8 cellular contexts compared by ENCODE assay signal in genomic region chr11:63212742-63213141, GRCh38. TPM values are rescaled to one million over a fixed set of nuclear protein-coding genes. Genes with fewer than 3 reads are reported as not detected.
DNase-seq lines count a peak whose midpoint lies in the region; ATAC-seq, FAIRE-seq and TF ChIP-seq lines count a peak whose summit lies in the region.

No MANE protein-coding gene starts in this region.

- DNase-seq in NCI-H2196 (lab: John Stamatoyannopoulos, UW; ENCODE audit: unreplicated experiment) (peak; percentile 3), NCI-H2196 treated with DMSO at 0.1 percent for 48 hours (lab: John Stamatoyannopoulos, UW; ENCODE audit: unreplicated experiment) (no peak), K562 (ENCODE audit: extremely low read depth in 1 of 4, low spot score in 3 of 4) (peak; percentile 41 to 56 (median 48)), lung microvascular endothelial cell (ENCODE audit: low read depth in 2 of 2) (peak; percentile 38 to 43), NCI-H128 (lab: John Stamatoyannopoulos, UW; ENCODE audit: unreplicated experiment) (no peak), epidermal melanocyte (ENCODE audit: insufficient read length, low spot score) (no peak), gastrocnemius medialis (no peak)
- peak; percentile 14 for DNase-seq in Jurkat, Clone E6-1 (ENCODE audit: low read depth, low spot score)

- in situ Hi-C loops in K562 (cut with MboI), result no loop called here
- in situ Hi-C loops in gastrocnemius medialis (cut with MboI; ENCODE audit: low sequenced_read_pairs in 4 of 4), result no loop called here

- ATAC-seq in K562, result no peak; the same call in 2 of the 3 replicates
- ATAC-seq in gastrocnemius medialis, result no peak

- peak; percentile 72 to 79 for TF ChIP-seq RAD21 in K562 (CRISPR knock-in tag; conservative IDR thresholded peaks at IDR 0.05 in 1 of 2, IDR thresholded peaks at IDR 0.05 in 1 of 2)

- H3K4me1 ChIP-seq in K562 (replicated peaks in 1 of 2; ENCODE audit: control insufficient read depth in 2 of 2, insufficient read depth in 2 of 2, low read length in 2 of 2) (no peaks in the 10 kb centered on the region), gastrocnemius medialis (no peaks in the 10 kb centered on the region)

- no peak overlapping the region for H3K4me2 ChIP-seq in K562 (ENCODE audit: insufficient read depth, low read length)

- intact Hi-C loops in K562 (cut with micrococcal nuclease) (loop anchor here (1.0 to 5.0 kb wide), 2 partner anchors 85 to 306 kb away; no protein-coding TSS in a partner anchor), gastrocnemius medialis (cut with DNase I; ENCODE audit: low total_unique reads) (no loop called here)

- 3% methylated on average over 2 of the region's 2 CpGs for WGBS in K562 (ENCODE audit: insufficient coverage, low coverage, missing lambda C conversion rate)

- TF ChIP-seq POLR2A in K562 (conservative IDR thresholded peaks at IDR 0.05) (no peak), gastrocnemius medialis (IDR thresholded peaks at IDR 0.05) (no peak)

- H3K27ac ChIP-seq in K562 (ENCODE audit: extremely low read depth, low read depth, low read length) (no peak overlapping the region), gastrocnemius medialis (no peak overlapping the region)

- H3K36me3 ChIP-seq in K562 (ENCODE audit: control insufficient read depth, insufficient read depth, low read length) (no peaks in the 10 kb centered on the region), gastrocnemius medialis (no peaks in the 10 kb centered on the region)

- no peak overlapping the region for H3K4me3 ChIP-seq in Jurkat, Clone E6-1 (ENCODE audit: low read length)
- no peak overlapping the region for H3K4me3 ChIP-seq in K562
- H3K4me3 ChIP-seq in gastrocnemius medialis, result no peak overlapping the region

- H3K79me2 ChIP-seq in K562 (ENCODE audit: control insufficient read depth, insufficient read depth, low read length), result no peaks in the 10 kb centered on the region

- no peaks in the 10 kb centered on the region for H3K9me1 ChIP-seq in K562 (ENCODE audit: control insufficient read depth, insufficient read depth, low read length)

- no peaks in the 10 kb centered on the region for H4K20me1 ChIP-seq in K562 (replicated peaks; ENCODE audit: control insufficient read depth, insufficient read depth, low read length)

- peak; percentile 56 to 69 (median 63); a peak in 5 of 6 replicates for TF ChIP-seq CTCF in K562 (IDR thresholded peaks at IDR 0.05 in 2 of 3, conservative IDR thresholded peaks at IDR 0.05 in 1 of 3; ENCODE audit: insufficient read depth in 2 of 3, low read depth in 1 of 3, low read length in 3 of 3)
- peak in 2 of 5 experiments; percentile 17 to 34 for TF ChIP-seq CTCF in gastrocnemius medialis (IDR thresholded peaks at IDR 0.05 in 4 of 5, conservative IDR thresholded peaks at IDR 0.05 in 1 of 5)

- no TSS peak for BruUV-seq in K562 (replicated peaks; lab: Mats Ljungman, UMichigan)

- H3K9me3 ChIP-seq in K562 (replicated peaks; ENCODE audit: control insufficient read depth, insufficient read depth, low read depth, low read length) (no peaks in the 10 kb centered on the region), gastrocnemius medialis (no peaks in the 10 kb centered on the region)

- POLR2A ChIA-PET in K562 (lab: Yijun Ruan, JAX), result no interaction called here

- FAIRE-seq in K562 (lab: Jason Lieb, UNC), result peak; percentile 40

- TF ChIP-seq EP300 in K562 (IDR thresholded peaks at IDR 0.05; ENCODE audit: low read length), result no peak

- H3K27me3 ChIP-seq in K562 (ENCODE audit: control insufficient read depth in 2 of 2, insufficient read depth in 2 of 2, low read length in 2 of 2) (no peaks in the 10 kb centered on the region; a peak in 1 of 5 replicates), gastrocnemius medialis (no peaks in the 10 kb centered on the region)

- H2AFZ ChIP-seq in K562 (ENCODE audit: low read depth, low read length), result no peak overlapping the region

- CTCF ChIA-PET in K562 (lab: Yijun Ruan, JAX; ENCODE audit: low intra/inter-chr PET ratio), result interaction anchor here (0.6 to 1.5 kb wide), 7 partner anchors 85 to 423 kb away, joined by 3 to 12 read pairs (median 4); no protein-coding TSS in a partner anchor

- H3K9ac ChIP-seq in K562 (ENCODE audit: insufficient read depth in 1 of 2, low read depth in 2 of 2, low read length in 2 of 2), result no peak overlapping the region

TF ChIP-seq in K562, 482 proteins besides CTCF, POLR2A, EP300 and RAD21 (continues in another document):
- TF ChIP-seq SMC3 (conservative IDR thresholded peaks at IDR 0.05; ENCODE audit: insufficient read depth, low read depth, low read length) (0 out of 2 replicates have a peak, but pooled peaks have one; percentile 24), HNRNPH1 (optimal IDR thresholded peaks at IDR 0.05; ENCODE audit: low read depth, low read length) (no peak), ZSCAN29 (IDR thresholded peaks at IDR 0.05) (no peak), HES1 (IDR thresholded peaks at IDR 0.05; ENCODE audit: low read depth) (no peak), KDM1A (IDR thresholded peaks at IDR 0.05) (no peak), ZNF699 (CRISPR knock-in tag; IDR thresholded peaks at IDR 0.05; ENCODE audit: insufficient replicate concordance) (no peak), SAFB2 (IDR thresholded peaks at IDR 0.05; ENCODE audit: borderline replicate concordance, low read depth, low read length, severe bottlenecking) (no peak), DEAF1 (CRISPR knock-in tag; IDR thresholded peaks at IDR 0.05) (peak; percentile 36; the same call in 1 of the 2 replicates), ZNF384 (IDR thresholded peaks at IDR 0.05; ENCODE audit: low read depth, low read length) (peak; percentile 67; the same call in 1 of the 2 replicates), CAMTA2 (CRISPR knock-in tag; conservative IDR thresholded peaks at IDR 0.05) (no peak), GATAD2A (IDR thresholded peaks at IDR 0.05) (no peak), ZBTB8A (IDR thresholded peaks at IDR 0.05; ENCODE audit: partially characterized antibody) (no peak), PHB (CRISPR knock-in tag; IDR thresholded peaks at IDR 0.05) (no peak), MCM3 (IDR thresholded peaks at IDR 0.05) (no peak)
- TF ChIP-seq, protein P1, sequence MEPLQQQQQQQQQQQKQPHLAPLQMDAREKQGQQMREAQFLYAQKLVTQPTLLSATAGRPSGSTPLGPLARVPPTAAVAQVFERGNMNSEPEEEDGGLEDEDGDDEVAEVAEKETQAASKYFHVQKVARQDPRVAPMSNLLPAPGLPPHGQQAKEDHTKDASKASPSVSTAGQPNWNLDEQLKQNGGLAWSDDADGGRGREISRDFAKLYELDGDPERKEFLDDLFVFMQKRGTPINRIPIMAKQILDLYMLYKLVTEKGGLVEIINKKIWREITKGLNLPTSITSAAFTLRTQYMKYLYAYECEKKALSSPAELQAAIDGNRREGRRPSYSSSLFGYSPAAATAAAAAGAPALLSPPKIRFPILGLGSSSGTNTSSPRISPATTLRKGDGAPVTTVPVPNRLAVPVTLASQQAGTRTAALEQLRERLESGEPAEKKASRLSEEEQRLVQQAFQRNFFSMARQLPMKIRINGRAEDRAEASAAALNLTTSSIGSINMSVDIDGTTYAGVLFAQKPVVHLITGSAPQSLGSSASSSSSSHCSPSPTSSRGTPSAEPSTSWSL (CRISPR knock-in tag; IDR thresholded peaks at IDR 0.05; ENCODE audit: borderline replicate concordance), result no peak

RNA-seq across cellular contexts. Expression of gene SLC22A25, which starts 30.7 kb away (rescaled TPM):
- polyA plus RNA-seq in Jurkat, Clone E6-1 (2012; ENCODE audit: insufficient read depth, insufficient read length), result not detected
- total RNA-seq in K562 (2011; cell fraction: chromatin; rRNA removed; ENCODE audit: low replicate concordance), result not detected in 2 replicates
- not detected in 2 replicates for total RNA-seq in K562 (2011; cell fraction: nucleolus; rRNA removed)
- total RNA-seq in K562 (2011; cell fraction: nucleoplasm; rRNA removed), result not detected in 2 replicates
- total RNA-seq in K562 (2014; rRNA removed) (not detected in 2 replicates), K562 (2014; rRNA removed; fragmentation: Illumina TruSeq; extraction: Trizol) (not detected in 2 replicates), K562 (2015; rRNA removed; fragmentation: Illumina TruSeq; extraction: Trizol) (not detected in 2 replicates), K562 (2021) (not detected in 2 replicates), lung microvascular endothelial cell (not detected in 2 replicates), gastrocnemius medialis (under 1 TPM in 1 of 4 donors, not detected in 3; 0.07 TPM)
- polyA plus RNA-seq in K562 (2011; rRNA removed) (not detected in 2 replicates), K562 (2014; fragmentation: Illumina TruSeq; extraction: Trizol) (not detected in 2 replicates), K562 (2014; fragmentation: Nextera tagmentation; extraction: Ambion mirVana) (not detected), K562 (2014; rRNA removed) (not detected in 2 replicates)
- not detected in 2 replicates for polyA plus RNA-seq in K562 (2011; cell fraction: cytosol; rRNA removed)
- polyA plus RNA-seq in K562 (2011; cell fraction: nucleus; rRNA removed), result not detected in 2 replicates
- polyA plus RNA-seq in K562 (2012), result not detected in 2 replicates
- not detected in 2 replicates for polyA minus RNA-seq in K562 (2011; rRNA and poly(A)+ RNA removed)
- polyA minus RNA-seq in K562 (2011; cell fraction: cytosol; rRNA and poly(A)+ RNA removed), result not detected in 2 replicates
- not detected in 2 replicates for polyA minus RNA-seq in K562 (2011; cell fraction: nucleus; rRNA and poly(A)+ RNA removed)

Comparison
In these comparisons a context has a peak if more than half of its experiments do, and no peak if none do; other contexts are left out.
1. DNase-seq: peak in NCI-H2196 (single experiment), Jurkat, Clone E6-1 (single experiment), K562 (4 of 4) and lung microvascular endothelial cell (2 of 2); none in NCI-H2196 treated with DMSO at 0.1 percent for 48 hours (single experiment), NCI-H128 (single experiment), epidermal melanocyte (single experiment) and gastrocnemius medialis (0 of 2).